ENCODE assay signal across 11 cellular contexts in the genomic region with DNA sequence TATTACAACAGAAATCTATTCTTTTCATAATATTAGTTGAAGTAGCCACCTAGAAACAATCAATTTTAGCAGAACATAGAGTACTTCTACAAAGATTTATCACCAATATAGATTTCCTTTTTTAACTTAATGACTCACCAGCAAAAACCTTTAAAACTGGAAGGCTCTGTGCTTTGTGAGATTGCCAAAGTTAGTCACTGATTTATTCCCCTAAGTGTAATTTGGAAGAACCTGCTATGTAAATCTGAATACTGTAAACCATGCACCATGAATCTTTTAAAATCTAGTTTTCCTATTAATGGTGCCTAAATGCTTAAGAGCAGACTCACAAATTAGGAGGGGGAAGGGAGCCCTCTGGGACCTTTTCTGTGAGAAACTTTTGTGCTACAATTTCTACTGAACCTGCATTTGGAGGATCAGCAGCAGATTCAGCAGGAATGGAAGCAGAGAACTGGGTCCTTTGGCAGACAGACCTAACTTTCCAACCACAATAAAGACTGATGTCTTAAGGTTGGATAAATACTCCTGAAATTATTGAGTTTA. TPM values are rescaled to one million over a fixed set of nuclear protein-coding genes. Genes with fewer than 3 reads are reported as not detected.
DNase-seq lines count a peak whose midpoint lies in the region; ATAC-seq and TF ChIP-seq lines count a peak whose summit lies in the region.
"Had no signal": no experiment of that assay in that cellular context is flagged by ENCODE, and none has a peak within 500 bp of the region (broad histone marks: within the 10 kb centered on the region; RNA-seq: fewer than 3 reads in every experiment).

No MANE protein-coding gene starts in this region.

- DNase-seq in HCEC 1CT = peak; percentile 72
- DNase-seq in body of pancreas = peak in 1 of 4 donors; percentile 43
- DNase-seq in inferior parietal cortex (ENCODE audit: extremely low spot score) = peak; percentile 38
- no peak for DNase-seq in NCI-H1436 treated with DMSO at 0.1 percent for 48 hours (lab: John Stamatoyannopoulos, UW)
- DNase-seq in DMS79 (lab: John Stamatoyannopoulos, UW) = no peak
- DNase-seq: DND-41; MM.1S; NK-92 treated with Interleukin-12 subunit alpha and Interleukin-12 subunit beta, amount 100 ng/mL, for 24 hours had no signal

- H3K4me3 ChIP-seq in body of pancreas = no peak overlapping the region
- no peak overlapping the region for H3K4me3 ChIP-seq in skeletal muscle tissue (ENCODE audit: low read length in 3 of 3)

- no peaks in the 10 kb centered on the region for H3K9me3 ChIP-seq in body of pancreas
- H3K9me3 ChIP-seq in skeletal muscle tissue (ENCODE audit: control insufficient read depth in 3 of 3, low read length in 3 of 3) = no peaks in the 10 kb centered on the region

- H3K4me1 ChIP-seq in body of pancreas (peaks cover 50% of the 10 kb centered on the region), skeletal muscle tissue (ENCODE audit: control insufficient read depth in 3 of 3, insufficient read depth in 3 of 3, low read length in 3 of 3) (peaks cover 24 to 40% (median 24%) of the 10 kb centered on the region in 3 donors)

- H3K36me3 ChIP-seq in body of pancreas (replicated peaks in 1 of 2; ENCODE audit: insufficient read depth in 1 of 2, low read depth in 2 of 2) (no peaks in the 10 kb centered on the region), skeletal muscle tissue (ENCODE audit: control insufficient read depth in 3 of 3, insufficient read depth in 3 of 3, low read length in 3 of 3) (no peaks in the 10 kb centered on the region)

- intact Hi-C loops in body of pancreas (cut with DNase I) = no loop called here

- peak; percentile 85 for ATAC-seq in body of pancreas
- ATAC-seq in HG03095 (IDR thresholded peaks at IDR 0.05; ENCODE audit: unreplicated experiment) = no peak
- ATAC-seq in HG02571 (IDR thresholded peaks at IDR 0.05; ENCODE audit: unreplicated experiment) = no peak

- no peak for TF ChIP-seq CTCF in body of pancreas (IDR thresholded peaks at IDR 0.05)

- H3K27ac ChIP-seq in body of pancreas = peak overlapping the region; percentile 51 to 79 (median 68)
- H3K27ac ChIP-seq in skeletal muscle tissue (ENCODE audit: low read depth, low read length) = peak overlapping the region; percentile 65

- peak overlapping the region in 1 of 3 donors; percentile 30 for H3K9ac ChIP-seq in skeletal muscle tissue (ENCODE audit: low read depth in 1 of 3, low read length in 3 of 3)

- H3K27me3 ChIP-seq in body of pancreas = no peaks in the 10 kb centered on the region
- H3K27me3 ChIP-seq in skeletal muscle tissue (ENCODE audit: control insufficient read depth in 3 of 3, insufficient read depth in 3 of 3, low read length in 3 of 3) = no peaks in the 10 kb centered on the region

- TF ChIP-seq POLR2A in body of pancreas (IDR thresholded peaks at IDR 0.05) = no peak

RNA-seq across cellular contexts. Expression of a gene that starts 57.7 kb away (rescaled TPM):
- 100 to 1,000 TPM; 133 to 179 TPM for total RNA-seq in body of pancreas
- 132 TPM for total RNA-seq in skeletal muscle tissue

RNA-seq across cellular contexts. Expression of a gene that starts 59.4 kb away (rescaled TPM):
- total RNA-seq in body of pancreas (10 to 100 TPM in 1 of 2 donors, 1 to 10 TPM in 1; 9.9 to 15.2 TPM), skeletal muscle tissue (19.3 TPM)

Comparison
In these comparisons a context has a peak if more than half of its experiments do, and no peak if none do; other contexts are left out.
1. DNase-seq: peak in HCEC 1CT (single experiment) and inferior parietal cortex (single experiment); none in NCI-H1436 treated with DMSO at 0.1 percent for 48 hours (single experiment) and DMS79 (single experiment).